In the genomic region with DNA sequence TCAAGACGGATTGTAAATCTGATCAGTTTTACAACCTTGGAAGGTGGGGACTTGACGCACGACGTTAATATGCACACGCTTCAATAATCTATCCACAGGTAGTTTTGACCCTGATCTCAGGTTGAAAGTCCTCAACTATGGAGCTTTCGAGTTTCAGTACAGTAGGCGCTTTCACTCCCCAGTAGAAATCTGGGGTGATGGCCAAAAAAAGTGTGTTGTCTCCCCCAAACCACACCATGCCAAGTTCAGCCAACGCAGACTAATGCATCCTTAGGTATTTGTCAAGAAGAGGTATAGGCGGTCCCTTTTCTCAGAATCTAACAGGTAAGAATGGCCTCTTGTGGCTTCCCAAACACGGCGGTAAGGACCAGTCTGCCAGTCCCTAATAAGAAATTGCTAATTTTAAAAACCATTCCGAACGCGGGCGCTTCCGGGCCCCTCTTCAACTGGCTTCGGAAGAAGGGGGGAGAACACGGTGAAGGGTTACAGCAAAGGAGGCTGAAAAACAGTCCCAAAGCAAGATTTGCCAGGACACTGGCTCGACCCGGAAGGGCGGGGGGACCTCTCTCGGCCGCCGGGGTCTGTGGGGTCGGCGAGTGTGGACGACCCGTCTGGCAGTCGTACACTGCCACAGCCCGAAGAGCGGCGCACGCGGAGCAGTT, we compare ENCODE assay signal across 8 cellular contexts. TPM values are rescaled to one million over a fixed set of nuclear protein-coding genes. Genes with fewer than 3 reads are reported as not detected.
A peak's percentile ranks its signal among the peaks of the same experiment; 100 is the strongest.
DNase-seq lines count a peak whose midpoint lies in the region; ATAC-seq, FAIRE-seq and TF ChIP-seq lines count a peak whose summit lies in the region.

No MANE protein-coding gene starts in this region.

- peak overlapping the region; percentile 97 for H3K27ac ChIP-seq in CD4-positive, CD25-positive, alpha-beta regulatory T cell (ENCODE audit: insufficient read depth, low read length, poor library complexity, severe bottlenecking)
- H3K27ac ChIP-seq in RWPE1 (peak overlapping the region; percentile 85), endothelial cell of umbilical vein (ENCODE audit: insufficient read depth, low read depth, low read length) (peak overlapping the region; percentile 21), neural cell (ENCODE audit: low read length) (peak overlapping the region; percentile 91)

- dilution Hi-C loops in endothelial cell of umbilical vein (cut with MboI; ENCODE audit: extremely low pct_ligation_motif_present, low sequenced_read_pairs), result no loop called here

- no peak for TF ChIP-seq EP300 in neural cell (conservative IDR thresholded peaks at IDR 0.05; ENCODE audit: poor library complexity, severe bottlenecking)

- H3F3A ChIP-seq in neural cell (ENCODE audit: insufficient read depth, low read length, poor library complexity, severe bottlenecking), result no peaks in the 10 kb centered on the region

- H2AFZ ChIP-seq in endothelial cell of umbilical vein (ENCODE audit: low read depth, low read length) (peak overlapping the region; percentile 62), neural cell (ENCODE audit: low read depth, low read length) (peak overlapping the region; percentile 57)

- FAIRE-seq in endothelial cell of umbilical vein (lab: Jason Lieb, UNC), result peak; percentile 64

- ATAC-seq in CD4-positive, CD25-positive, alpha-beta regulatory T cell (ENCODE audit: low read depth in 2 of 2), result no peak
- ATAC-seq in GM21447 (IDR thresholded peaks at IDR 0.05; ENCODE audit: unreplicated experiment), result peak; percentile 0

- no peaks in the 10 kb centered on the region for H3K27me3 ChIP-seq in CD4-positive, CD25-positive, alpha-beta regulatory T cell (ENCODE audit: control insufficient read depth, insufficient read depth, low read length)
- H3K27me3 ChIP-seq in endothelial cell of umbilical vein (ENCODE audit: control insufficient read depth in 2 of 2, insufficient read depth in 2 of 2, low read length in 2 of 2) (no peaks in the 10 kb centered on the region), neural cell (ENCODE audit: insufficient read depth, low read depth, low read length) (no peaks in the 10 kb centered on the region)

- TF ChIP-seq POLR2A in endothelial cell of umbilical vein (IDR thresholded peaks at IDR 0.05; ENCODE audit: low read depth, low read length), result no peak

- peaks cover 29% of the 10 kb centered on the region for H3K4me1 ChIP-seq in CD4-positive, CD25-positive, alpha-beta regulatory T cell (ENCODE audit: control insufficient read depth, insufficient read depth, low read length, poor library complexity, severe bottlenecking)
- peaks cover 19% of the 10 kb centered on the region for H3K4me1 ChIP-seq in endothelial cell of umbilical vein (ENCODE audit: control insufficient read depth, extremely low read depth, insufficient read depth, low read length)

- no peaks in the 10 kb centered on the region for H3K9me3 ChIP-seq in CD4-positive, CD25-positive, alpha-beta regulatory T cell (ENCODE audit: control insufficient read depth in 2 of 2, low read length in 2 of 2)
- H3K9me3 ChIP-seq in endothelial cell of umbilical vein (replicated peaks; ENCODE audit: control insufficient read depth, insufficient read depth, low read length) (no peaks in the 10 kb centered on the region), neural cell (ENCODE audit: low read length) (no peaks in the 10 kb centered on the region)

- no peaks in the 10 kb centered on the region for H3K9me1 ChIP-seq in endothelial cell of umbilical vein (replicated peaks; ENCODE audit: control insufficient read depth, extremely low read depth, insufficient read depth, low read length)

- H3K4me3 ChIP-seq in CD4-positive, CD25-positive, alpha-beta regulatory T cell (ENCODE audit: low read depth, low read length), result peak overlapping the region; percentile 83
- peak overlapping the region; percentile 78 to 98 (median 88) for H3K4me3 ChIP-seq in endothelial cell of umbilical vein (replicated peaks in 1 of 3; ENCODE audit: insufficient read depth in 1 of 3, low read depth in 1 of 3, low read length in 3 of 3)
- H3K4me3 ChIP-seq in neural cell (ENCODE audit: low read length), result peak overlapping the region; percentile 88

- POLR2A ChIA-PET in RWPE1 (lab: Yijun Ruan, JAX; ENCODE audit: low non-redundant PET), result interaction anchor here (0.6 kb wide), 1 partner anchor 14 kb away, joined by 3 read pairs; no protein-coding TSS in a partner anchor
- POLR2A ChIA-PET in endothelial cell of umbilical vein (lab: Charles Lee), result no interaction called here

- H3K36me3 ChIP-seq in CD4-positive, CD25-positive, alpha-beta regulatory T cell (ENCODE audit: control insufficient read depth, insufficient read depth, low read length), result no peaks in the 10 kb centered on the region
- H3K36me3 ChIP-seq in endothelial cell of umbilical vein (ENCODE audit: control insufficient read depth in 2 of 2, extremely low read depth in 1 of 2, insufficient read depth in 2 of 2, low read length in 2 of 2) (no peaks in the 10 kb centered on the region), neural cell (ENCODE audit: insufficient read depth, low read length) (peaks cover 3% of the 10 kb centered on the region)

- H3K27ac Mint-ChIP-seq in CD4-positive, CD25-positive, alpha-beta regulatory T cell, result peak overlapping the region in 2 of 3 donors; percentile 72 to 92

- intact Hi-C loops in endothelial cell of umbilical vein (cut with micrococcal nuclease), result loop anchor here (1.0 to 10.0 kb wide), 3 partner anchors 72 to 261 kb away; no protein-coding TSS in a partner anchor

- BruUV-seq in endothelial cell of umbilical vein (replicated peaks; lab: Mats Ljungman, UMichigan), result TSS peak; percentile 35

- TF ChIP-seq CTCF in RWPE1 (conservative IDR thresholded peaks at IDR 0.05; ENCODE audit: low read depth), result no peak
- TF ChIP-seq CTCF in endothelial cell of umbilical vein (IDR thresholded peaks at IDR 0.05; ENCODE audit: extremely low read depth in 1 of 2, insufficient read depth in 1 of 2, low read depth in 1 of 2, low read length in 2 of 2), result no peak
- no peak for TF ChIP-seq CTCF in neural cell (IDR thresholded peaks at IDR 0.05; ENCODE audit: poor library complexity, severe bottlenecking)

- H3K4me1 Mint-ChIP-seq in CD4-positive, CD25-positive, alpha-beta regulatory T cell, result peaks cover 45 to 57% (median 50%) of the 10 kb centered on the region in 4 donors

- H3K36me3 Mint-ChIP-seq in CD4-positive, CD25-positive, alpha-beta regulatory T cell, result peaks cover 9% of the 10 kb centered on the region

- peak overlapping the region; percentile 65 for H3K9ac ChIP-seq in endothelial cell of umbilical vein (replicated peaks; ENCODE audit: extremely low read depth, insufficient read depth, low read length)
- peak overlapping the region; percentile 87 for H3K9ac ChIP-seq in neural cell (ENCODE audit: low read length)

- H4K20me1 ChIP-seq in endothelial cell of umbilical vein (replicated peaks; ENCODE audit: control insufficient read depth, extremely low read depth, insufficient read depth, low read length), result no peaks in the 10 kb centered on the region
- H4K20me1 ChIP-seq in neural cell (ENCODE audit: insufficient read depth), result no peaks in the 10 kb centered on the region

- H3K4me2 ChIP-seq in endothelial cell of umbilical vein (ENCODE audit: insufficient read depth, low read length) (peak overlapping the region; percentile 95), neural cell (ENCODE audit: low read length) (peak overlapping the region; percentile 88)

- DNase-seq in CD4-positive, CD25-positive, alpha-beta regulatory T cell, result peak in 2 of 3 donors; percentile 19 to 36
- DNase-seq in RWPE1 (ENCODE audit: low spot score) (peak; percentile 13), endothelial cell of umbilical vein (ENCODE audit: low read depth, low spot score) (peak; percentile 22), NCI-H2029 treated with DMSO at 0.1 percent for 48 hours (lab: John Stamatoyannopoulos, UW) (no peak), NCI-H1092 (lab: John Stamatoyannopoulos, UW) (no peak), cerebellar nuclear complex (lab: John Stamatoyannopoulos, UW) (no peak)

- CTCF ChIA-PET in RWPE1 (lab: Yijun Ruan, JAX) (no interaction called here), endothelial cell of umbilical vein (lab: Charles Lee) (interaction anchor here (1.9 kb wide), 1 partner anchor 168 kb away, joined by 8 read pairs; no protein-coding TSS in a partner anchor)

- TF ChIP-seq RAD21 in neural cell (conservative IDR thresholded peaks at IDR 0.05), result no peak

- peaks cover 5% of the 10 kb centered on the region for H3K27me3 Mint-ChIP-seq in CD4-positive, CD25-positive, alpha-beta regulatory T cell

- H3K4me3 Mint-ChIP-seq in CD4-positive, CD25-positive, alpha-beta regulatory T cell, result peak overlapping the region; percentile 86 to 98 (median 92)

- H3K9me3 Mint-ChIP-seq in CD4-positive, CD25-positive, alpha-beta regulatory T cell, result peaks cover 0 to 1% (median 0%) of the 10 kb centered on the region in 7 donors

- H3K79me2 ChIP-seq in endothelial cell of umbilical vein (ENCODE audit: control insufficient read depth, insufficient read depth, low read length), result peaks cover 79% of the 10 kb centered on the region
- peaks cover 48% of the 10 kb centered on the region for H3K79me2 ChIP-seq in neural cell (replicated peaks; ENCODE audit: insufficient read depth, low read length)

- no peaks in the 10 kb centered on the region for H3K9me2 ChIP-seq in neural cell (ENCODE audit: insufficient read depth, low read length)

RNA-seq across cellular contexts. Expression of a gene that starts 0.7 kb away (rescaled TPM):
- 7.4 TPM for total RNA-seq in CD4-positive, CD25-positive, alpha-beta regulatory T cell
- 10 to 100 TPM in 2 of 4 donors, 1 to 10 TPM in 2; 6.5 to 19.5 (median 11.0) TPM for polyA plus RNA-seq in CD4-positive, CD25-positive, alpha-beta regulatory T cell
- 14.6 and 17.3 TPM in 2 replicates for total RNA-seq in endothelial cell of umbilical vein
- polyA plus RNA-seq in endothelial cell of umbilical vein, result 6.9 and 7.1 TPM in 2 replicates
- 11.5 and 12.9 TPM in 2 replicates for polyA plus RNA-seq in endothelial cell of umbilical vein (2011; cell fraction: cytosol; rRNA removed)
- polyA plus RNA-seq in endothelial cell of umbilical vein (2011; cell fraction: nucleus; rRNA removed), result 8.0 and 9.1 TPM in 2 replicates
- 6.9 and 12.0 TPM in 2 replicates for polyA plus RNA-seq in endothelial cell of umbilical vein (2012)
- polyA minus RNA-seq in endothelial cell of umbilical vein, result 13.0 and 19.3 TPM in 2 replicates
- polyA minus RNA-seq in endothelial cell of umbilical vein (2011; cell fraction: cytosol; rRNA and poly(A)+ RNA removed), result 20.3 TPM
- 7.6 and 9.9 TPM in 2 replicates for polyA minus RNA-seq in endothelial cell of umbilical vein (2011; cell fraction: nucleus; rRNA and poly(A)+ RNA removed)
- polyA plus RNA-seq in neural cell, result 9.6 and 11.5 TPM in 2 replicates
- 33.1 and 36.0 TPM in 2 replicates for polyA minus RNA-seq in neural cell

RNA-seq across cellular contexts. Expression of a gene that starts 0.8 kb away (rescaled TPM):
- total RNA-seq in CD4-positive, CD25-positive, alpha-beta regulatory T cell, result 122 TPM
- 10 to 100 TPM; 52.8 to 88.3 (median 70.0) TPM for polyA plus RNA-seq in CD4-positive, CD25-positive, alpha-beta regulatory T cell
- total RNA-seq in endothelial cell of umbilical vein, result 24.4 and 29.5 TPM in 2 replicates
- polyA plus RNA-seq in endothelial cell of umbilical vein (9.2 and 9.8 TPM in 2 replicates), neural cell (29.8 and 31.1 TPM in 2 replicates)
- polyA plus RNA-seq in endothelial cell of umbilical vein (2011; cell fraction: cytosol; rRNA removed), result 9.3 and 10.1 TPM in 2 replicates
- 26.3 and 27.3 TPM in 2 replicates for polyA plus RNA-seq in endothelial cell of umbilical vein (2011; cell fraction: nucleus; rRNA removed)
- polyA plus RNA-seq in endothelial cell of umbilical vein (2012), result 18.9 and 19.7 TPM in 2 replicates
- polyA minus RNA-seq in endothelial cell of umbilical vein (8.4 and 12.3 TPM in 2 replicates), neural cell (64.8 and 87.9 TPM in 2 replicates)
- polyA minus RNA-seq in endothelial cell of umbilical vein (2011; cell fraction: cytosol; rRNA and poly(A)+ RNA removed), result 7.5 TPM
- 14.8 and 18.9 TPM in 2 replicates for polyA minus RNA-seq in endothelial cell of umbilical vein (2011; cell fraction: nucleus; rRNA and poly(A)+ RNA removed)

Comparison
In these comparisons a context has a peak if more than half of its experiments do, and no peak if none do; other contexts are left out.
1. DNase-seq: peak in CD4-positive, CD25-positive, alpha-beta regulatory T cell (2 of 3), RWPE1 (single experiment) and endothelial cell of umbilical vein (single experiment); none in NCI-H2029 treated with DMSO at 0.1 percent for 48 hours (single experiment), NCI-H1092 (single experiment) and cerebellar nuclear complex (0 of 2).
2. H3K27ac ChIP-seq: peak in every context shown above with its lines; median percentile 97 in CD4-positive, CD25-positive, alpha-beta regulatory T cell; 91 in neural cell; 85 in RWPE1; 21 in endothelial cell of umbilical vein.
3. Peak in every context shown above with its lines, with median percentiles within 50 percentile points of each other: H3K4me3 ChIP-seq.